ENCODE assay signal across 26 cellular contexts in the genomic region with DNA sequence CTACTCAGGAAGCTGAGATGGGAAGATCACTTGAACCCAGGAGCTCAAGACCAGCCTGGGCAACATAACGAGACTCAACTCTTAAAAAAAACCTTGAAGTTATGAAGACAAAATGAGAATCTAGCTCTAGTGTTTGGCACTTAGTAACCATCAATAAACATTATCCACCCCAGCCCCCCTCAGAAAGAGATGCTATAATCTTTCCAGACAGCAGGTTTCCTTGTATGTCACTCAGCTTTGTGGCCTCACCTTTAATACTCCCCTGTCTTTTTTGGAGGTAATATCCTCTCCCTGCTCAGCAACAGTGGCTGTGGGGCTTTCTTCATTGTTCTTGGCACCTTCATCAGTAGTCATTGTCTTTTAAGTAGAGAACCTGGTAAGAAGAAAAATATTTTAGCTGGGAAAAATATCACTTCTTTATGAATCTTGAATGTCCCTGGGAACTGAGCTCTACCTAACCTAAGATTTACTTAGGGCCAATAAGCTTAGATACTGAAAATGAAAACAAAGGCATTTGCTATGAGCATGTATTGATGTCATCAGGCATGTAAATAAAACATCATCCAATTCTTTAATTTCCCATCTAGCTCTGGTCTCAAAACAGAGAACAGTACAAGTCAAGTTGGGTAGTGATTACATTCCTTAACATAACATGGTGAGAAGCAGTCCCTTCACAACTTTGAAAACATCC. TPM values are rescaled to one million over a fixed set of nuclear protein-coding genes. Genes with fewer than 3 reads are reported as not detected.
DNase-seq lines count a peak whose midpoint lies in the region; ATAC-seq, FAIRE-seq and TF ChIP-seq lines count a peak whose summit lies in the region.
"Had no signal": no experiment of that assay in that cellular context is flagged by ENCODE, and none has a peak within 500 bp of the region (broad histone marks: within the 10 kb centered on the region; RNA-seq: fewer than 3 reads in every experiment).

No MANE protein-coding gene starts in this region.

- H3K4me3 ChIP-seq in MG63, result no peak overlapping the region
- H3K4me3 ChIP-seq: right lobe of liver, SK-N-MC had no signal

- no peaks in the 10 kb centered on the region for H3K27me3 ChIP-seq in MG63
- H3K27me3 ChIP-seq: right lobe of liver had no signal

- peak; percentile 6 for FAIRE-seq in D721Med (lab: Jason Lieb, UNC)
- FAIRE-seq: frontal cortex, HTR-8/SVneo had no signal

- peak overlapping the region; percentile 48 for H3K27ac Mint-ChIP-seq in activated naive CD4-positive, alpha-beta T cell treated with anti-CD3 and anti-CD28 coated beads for 36 hours
- H3K27ac Mint-ChIP-seq in activated naive CD8-positive, alpha-beta T cell treated with anti-CD3 and anti-CD28 coated beads for 36 hours, result peak overlapping the region; percentile 61
- peak overlapping the region; percentile 25 for H3K27ac Mint-ChIP-seq in osteocyte (ENCODE audit: unreplicated experiment)
- H3K27ac Mint-ChIP-seq: nephron progenitor cell had no signal

- CTCF ChIA-PET in activated naive CD4-positive, alpha-beta T cell treated with anti-CD3 and anti-CD28 coated beads for 36 hours (lab: Charles Lee), result interaction anchor here (0.6 to 2.0 kb wide), 9 partner anchors 10 to 93 kb away, joined by 3 to 16 read pairs (median 5); a partner anchor contains a TSS

- no peaks in the 10 kb centered on the region for H3K9me3 ChIP-seq in MG63
- H3K9me3 ChIP-seq: right lobe of liver had no signal

- H3K9me3 Mint-ChIP-seq in activated naive CD4-positive, alpha-beta T cell treated with anti-CD3 and anti-CD28 coated beads for 36 hours, result no peaks in the 10 kb centered on the region
- H3K9me3 Mint-ChIP-seq in activated naive CD8-positive, alpha-beta T cell treated with anti-CD3 and anti-CD28 coated beads for 36 hours, result no peaks in the 10 kb centered on the region
- no peaks in the 10 kb centered on the region for H3K9me3 Mint-ChIP-seq in osteocyte (ENCODE audit: unreplicated experiment)
- H3K9me3 Mint-ChIP-seq: nephron progenitor cell had no signal

- 0 out of 2 replicates have a peak, but pooled peaks cover 3% of the 10 kb centered on the region for H3K36me3 ChIP-seq in MG63

- no peak for DNase-seq in activated naive CD4-positive, alpha-beta T cell treated with anti-CD3 and anti-CD28 coated beads for 36 hours
- DNase-seq in activated naive CD4-positive, alpha-beta T cell treated with anti-CD3 and anti-CD28 coated beads, Interleukin-2, amount 50 U/mL, for 16 hours, result no peak
- DNase-seq in D721Med (ENCODE audit: insufficient read length, low spot score) (no peak), osteocyte (ENCODE audit: extremely low spot score, unreplicated experiment) (no peak), MG63 (no peak)
- DNase-seq in activated naive CD8-positive, alpha-beta T cell treated with anti-CD3 and anti-CD28 coated beads for 36 hours, result no peak
- DNase-seq: activated effector memory CD4-positive, alpha-beta T cell treated with anti-CD3 and anti-CD28 coated beads, Interleukin-2, amount 50 U/mL, for 16 hours; aorta; DMS53; GF-D8; hippocampal formation; left ventricle myocardium superior; NCI-H1694; NCI-H2171; NCI-H524 treated with DMSO at 0.1 percent for 48 hours; nephron progenitor cell; right lobe of liver; RPMI8226; stimulated activated CD8-positive, alpha-beta memory T cell treated with anti-CD3 and anti-CD28 coated beads, Interleukin-4, amount 100 ng/mL, for 48 hours; substantia nigra; T1000 had no signal

- TF ChIP-seq CTCF in D721Med (IDR thresholded peaks at IDR 0.05; ENCODE audit: insufficient read depth, missing control alignments), result no peak
- no peak for TF ChIP-seq CTCF in osteocyte (IDR thresholded peaks at IDR 0.05)

- peaks cover 46% of the 10 kb centered on the region for H3K36me3 Mint-ChIP-seq in activated naive CD4-positive, alpha-beta T cell treated with anti-CD3 and anti-CD28 coated beads for 36 hours (ENCODE audit: low read depth)
- peaks cover 37% of the 10 kb centered on the region for H3K36me3 Mint-ChIP-seq in activated naive CD8-positive, alpha-beta T cell treated with anti-CD3 and anti-CD28 coated beads for 36 hours
- H3K36me3 Mint-ChIP-seq in osteocyte (ENCODE audit: unreplicated experiment), result peaks cover 39% of the 10 kb centered on the region

- no peak for ATAC-seq in GM18502 (IDR thresholded peaks at IDR 0.05; ENCODE audit: poor library complexity, unreplicated experiment)
- ATAC-seq: left ventricle myocardium superior had no signal

- no peaks in the 10 kb centered on the region for H3K27me3 Mint-ChIP-seq in activated naive CD4-positive, alpha-beta T cell treated with anti-CD3 and anti-CD28 coated beads for 36 hours (ENCODE audit: low read depth)
- H3K27me3 Mint-ChIP-seq in activated naive CD8-positive, alpha-beta T cell treated with anti-CD3 and anti-CD28 coated beads for 36 hours, result no peaks in the 10 kb centered on the region
- H3K27me3 Mint-ChIP-seq in osteocyte (ENCODE audit: unreplicated experiment), result no peaks in the 10 kb centered on the region

- intact Hi-C loops in activated naive CD4-positive, alpha-beta T cell treated with anti-CD3 and anti-CD28 coated beads for 36 hours (cut with micrococcal nuclease), result no loop called here

- no peak overlapping the region for H3K4me3 Mint-ChIP-seq in activated naive CD4-positive, alpha-beta T cell treated with anti-CD3 and anti-CD28 coated beads for 36 hours
- H3K4me3 Mint-ChIP-seq in activated naive CD8-positive, alpha-beta T cell treated with anti-CD3 and anti-CD28 coated beads for 36 hours, result no peak overlapping the region
- no peak overlapping the region for H3K4me3 Mint-ChIP-seq in osteocyte (ENCODE audit: unreplicated experiment)
- H3K4me3 Mint-ChIP-seq: CD14-positive monocyte, nephron progenitor cell had no signal

- peaks cover 74% of the 10 kb centered on the region for H3K4me1 Mint-ChIP-seq in activated naive CD4-positive, alpha-beta T cell treated with anti-CD3 and anti-CD28 coated beads for 36 hours (ENCODE audit: low read depth)
- H3K4me1 Mint-ChIP-seq in activated naive CD8-positive, alpha-beta T cell treated with anti-CD3 and anti-CD28 coated beads for 36 hours, result peaks cover 72% of the 10 kb centered on the region
- H3K4me1 Mint-ChIP-seq in osteocyte (ENCODE audit: unreplicated experiment), result peaks cover 33% of the 10 kb centered on the region

RNA-seq across cellular contexts. Expression of a gene that starts 46.1 kb away (rescaled TPM):
- 100 to 1,000 TPM; 202 to 208 TPM for total RNA-seq in activated naive CD4-positive, alpha-beta T cell treated with anti-CD3 and anti-CD28 coated beads for 36 hours
- 100 to 1,000 TPM; 110 TPM for total RNA-seq in activated naive CD8-positive, alpha-beta T cell treated with anti-CD3 and anti-CD28 coated beads for 36 hours
- total RNA-seq in osteocyte, result 108 and 112 TPM in 2 replicates
- 9.4 and 10.3 TPM in 2 replicates for total RNA-seq in MG63 (2014; rRNA removed; shearing (Covaris generic); ENCODE audit: low replicate concordance)
